ENCODE assay signal across 12 cellular contexts in genomic region chr11:44578279-44578678, GRCh38. TPM values are rescaled to one million over a fixed set of nuclear protein-coding genes. Genes with fewer than 3 reads are reported as not detected.
DNase-seq lines count a peak whose midpoint lies in the region; ATAC-seq and TF ChIP-seq lines count a peak whose summit lies in the region.
"Had no signal": no experiment of that assay in that cellular context is flagged by ENCODE, and none has a peak within 500 bp of the region (broad histone marks: within the 10 kb centered on the region; RNA-seq: fewer than 3 reads in every experiment).

No MANE protein-coding gene starts in this region.

- no peak overlapping the region for H2BK120ac ChIP-seq in H9 (ENCODE audit: low read depth, low read length, poor library complexity, severe bottlenecking)

- no peak overlapping the region for H2BK15ac ChIP-seq in H9 (ENCODE audit: low read depth, low read length)

- peaks cover 22% of the 10 kb centered on the region for H3K36me3 Mint-ChIP-seq in activated CD8-positive, alpha-beta memory T cell treated with anti-CD3 and anti-CD28 coated beads, Interleukin-2, amount 10 ng/mL, durations not matched to agents 7 days and 5 days
- H3K36me3 Mint-ChIP-seq in H9 (ENCODE audit: insufficient read depth in 1 of 3, low read depth in 3 of 3) = peaks cover 0 to 5% (median 2%) of the 10 kb centered on the region in 3 experiments; a peak in 2 of 7 replicates

- H3K9me3 ChIP-seq in PC-9 (ENCODE audit: insufficient read depth, low read depth) (no peaks in the 10 kb centered on the region), H9 (ENCODE audit: control insufficient read depth, low read depth, low read length) (no peaks in the 10 kb centered on the region)
- H3K9me3 ChIP-seq: HAP-1 had no signal

- H3F3A ChIP-seq in PC-9 (ENCODE audit: insufficient read depth, low read depth) = peaks cover 13% of the 10 kb centered on the region

- no peaks in the 10 kb centered on the region for H3K36me3 ChIP-seq in PC-9 (ENCODE audit: low read depth)
- H3K36me3 ChIP-seq: HAP-1 had no signal

- H2AFZ ChIP-seq in PC-9 (no peak overlapping the region), H9 (ENCODE audit: low read length) (no peak overlapping the region)

- H3K27me3 Mint-ChIP-seq in activated CD8-positive, alpha-beta memory T cell treated with anti-CD3 and anti-CD28 coated beads, Interleukin-2, amount 10 ng/mL, durations not matched to agents 7 days and 5 days = no peaks in the 10 kb centered on the region
- peaks cover 23% of the 10 kb centered on the region for H3K27me3 Mint-ChIP-seq in H9 (ENCODE audit: low read depth)

- no peak overlapping the region for H4K8ac ChIP-seq in H9 (replicated peaks; ENCODE audit: insufficient read length, low read depth, low read length)

- no peaks in the 10 kb centered on the region for H3K23me2 ChIP-seq in H9 (ENCODE audit: insufficient read length, low read depth, low read length, poor library complexity, severe bottlenecking)

- no peak overlapping the region for H3K18ac ChIP-seq in H9 (ENCODE audit: insufficient read length, low read depth, low read length)

- no peak overlapping the region for H3K23ac ChIP-seq in H9 (ENCODE audit: insufficient read length, low read depth, low read length)

- H3K9me2 ChIP-seq in PC-9 (ENCODE audit: insufficient read depth) = no peaks in the 10 kb centered on the region

- no peak for DNase-seq in activated CD8-positive, alpha-beta memory T cell treated with anti-CD3 and anti-CD28 coated beads, Interleukin-2, amount 10 ng/mL, durations not matched to agents 7 days and 5 days
- DNase-seq in activated CD8-positive, alpha-beta memory T cell treated with anti-CD3 and anti-CD28 coated beads, Interleukin-2, amount 50 U/mL, for 48 hours = no peak
- DNase-seq in PC-9 (no peak), NCI-H1105 treated with DMSO at 0.1 percent for 48 hours (lab: John Stamatoyannopoulos, UW) (no peak), H9 (no peak), ACHN (no peak)
- DNase-seq: foreskin melanocyte, retina had no signal

- H3K4me3 Mint-ChIP-seq in activated CD8-positive, alpha-beta memory T cell treated with anti-CD3 and anti-CD28 coated beads, Interleukin-2, amount 10 ng/mL, durations not matched to agents 7 days and 5 days = no peak overlapping the region
- H3K4me3 Mint-ChIP-seq in H9 = no peak overlapping the region

- peak overlapping the region; percentile 89; the same call in 1 of the 2 replicates for H3K27ac ChIP-seq in PC-9
- peak overlapping the region in 14 of 21 experiments; percentile 29 to 76 (median 67) for H3K27ac ChIP-seq in skin epidermis
- H3K27ac ChIP-seq in H9 (ENCODE audit: insufficient read length, low read depth, low read length) = no peak overlapping the region

- H3K9me3 Mint-ChIP-seq in activated CD8-positive, alpha-beta memory T cell treated with anti-CD3 and anti-CD28 coated beads, Interleukin-2, amount 10 ng/mL, durations not matched to agents 7 days and 5 days (ENCODE audit: low read depth) = no peaks in the 10 kb centered on the region
- H3K9me3 Mint-ChIP-seq in H9 = peaks cover under 1 to 4% of the 10 kb centered on the region in 2 experiments; a peak in 2 of 5 replicates

- CTCF ChIA-PET in activated CD8-positive, alpha-beta memory T cell treated with anti-CD3 and anti-CD28 coated beads, Interleukin-2, amount 10 ng/mL, durations not matched to agents 7 days and 5 days (lab: Charles Lee) = interaction anchor here (1.8 to 1.9 kb wide), 2 partner anchors 35 to 39 kb away, joined by 6 to 8 read pairs; no protein-coding TSS in a partner anchor
- CTCF ChIA-PET in PC-9 (lab: Charles Lee) = no interaction called here

- no peak overlapping the region for H4K5ac ChIP-seq in H9 (ENCODE audit: insufficient read length, low read depth, low read length)

- no peak overlapping the region for H2AK5ac ChIP-seq in H9 (ENCODE audit: insufficient read length, low read length)

- BruUV-seq in PC-9 (replicated peaks; lab: Mats Ljungman, UMichigan) = no TSS peak

- H3K4me1 ChIP-seq in PC-9 (replicated peaks; ENCODE audit: insufficient read depth) = peaks cover 51% of the 10 kb centered on the region
- H3K4me1 ChIP-seq in H9 (ENCODE audit: insufficient read depth, low read length) = no peaks in the 10 kb centered on the region
- H3K4me1 ChIP-seq: HAP-1 had no signal

- no peak overlapping the region for H3K14ac ChIP-seq in H9 (ENCODE audit: insufficient read depth, low read length)

- in situ Hi-C loops in ACHN (cut with HindIII; ENCODE audit: low pct_ligation_motif_present, low pct_unique_long_range_greater_than_20kb, low sequenced_read_pairs) = no loop called here

- peaks cover 55% of the 10 kb centered on the region for H3K4me1 Mint-ChIP-seq in activated CD8-positive, alpha-beta memory T cell treated with anti-CD3 and anti-CD28 coated beads, Interleukin-2, amount 10 ng/mL, durations not matched to agents 7 days and 5 days
- H3K4me1 Mint-ChIP-seq in H9 = peaks cover 2 to 16% of the 10 kb centered on the region in 2 experiments; a peak in 3 of 4 replicates

- H3T11ph ChIP-seq in H9 (ENCODE audit: low read length) = no peak overlapping the region

- POLR2A ChIA-PET in PC-9 (lab: Charles Lee; ENCODE audit: unreplicated experiment) = no interaction called here

- H3K4me3 ChIP-seq in PC-9 (no peak overlapping the region), skin epidermis (no peak overlapping the region)
- H3K4me3 ChIP-seq: HAP-1, K562 had no signal

- H3K4me2 ChIP-seq in PC-9 = no peak overlapping the region
- no peak overlapping the region for H3K4me2 ChIP-seq in H9 (ENCODE audit: insufficient read depth, insufficient read length, low read length)

- intact Hi-C loops in PC-9 (cut with micrococcal nuclease; ENCODE audit: unreplicated experiment) = no loop called here

- H3K79me2 ChIP-seq in PC-9 (ENCODE audit: low read depth) (no peaks in the 10 kb centered on the region), H9 (ENCODE audit: insufficient read depth, low read length) (no peaks in the 10 kb centered on the region)

- H4K91ac ChIP-seq in H9 (ENCODE audit: insufficient read length, low read depth, low read length) = no peak overlapping the region

- no peak overlapping the region for H3K4ac ChIP-seq in H9 (ENCODE audit: low read depth, low read length)

- ATAC-seq in activated CD8-positive, alpha-beta memory T cell treated with anti-CD3 and anti-CD28 coated beads, Interleukin-2, amount 10 ng/mL, durations not matched to agents 7 days and 5 days = no peak
- ATAC-seq in HG02623 (IDR thresholded peaks at IDR 0.05; ENCODE audit: unreplicated experiment) = peak; percentile 33
- ATAC-seq: K562 had no signal

- no peaks in the 10 kb centered on the region for H3K79me1 ChIP-seq in H9 (ENCODE audit: insufficient read depth, low read depth, low read length, poor library complexity, severe bottlenecking)

- no peak overlapping the region for H2BK5ac ChIP-seq in H9 (ENCODE audit: insufficient read length, low read length)

- TF ChIP-seq CTCF in PC-9 (conservative IDR thresholded peaks at IDR 0.05) (no peak), H9 (conservative IDR thresholded peaks at IDR 0.05) (no peak)

- WGBS in H9 (ENCODE audit: extremely low coverage, insufficient read length, low lambda C conversion rate) = no CpG with 5 or more reads among the region's 5 CpGs

- no peaks in the 10 kb centered on the region for H3K27me3 ChIP-seq in PC-9 (ENCODE audit: insufficient read depth, low read depth)
- no peaks in the 10 kb centered on the region for H3K27me3 ChIP-seq in H9 (ENCODE audit: insufficient read depth, low read length)

- H2BK20ac ChIP-seq in H9 (ENCODE audit: low read depth, low read length, poor library complexity, severe bottlenecking) = no peak overlapping the region

- no peak overlapping the region for H3K9ac ChIP-seq in H9 (ENCODE audit: extremely low read depth, insufficient read length, low read length)

- H4K20me1 ChIP-seq in PC-9 (ENCODE audit: insufficient read depth) = no peaks in the 10 kb centered on the region
- no peaks in the 10 kb centered on the region for H4K20me1 ChIP-seq in H9 (ENCODE audit: control insufficient read depth, insufficient read depth, insufficient read length)

- no peak overlapping the region for H2BK12ac ChIP-seq in H9 (ENCODE audit: insufficient read length, low read depth, low read length)

- no peak overlapping the region for H3K56ac ChIP-seq in H9 (ENCODE audit: insufficient read length, low read depth, low read length)

- H3K27ac Mint-ChIP-seq in activated CD8-positive, alpha-beta memory T cell treated with anti-CD3 and anti-CD28 coated beads, Interleukin-2, amount 10 ng/mL, durations not matched to agents 7 days and 5 days = peak overlapping the region; percentile 44
- H3K27ac Mint-ChIP-seq in H9 = peak overlapping the region in 1 of 3 experiments; percentile 44; a peak in 1 of 7 replicates

RNA-seq across cellular contexts. Expression of gene CD82, which starts 12.8 kb away (rescaled TPM):
- 100 to 1,000 TPM in 1 of 2 experiments, 10 to 100 TPM in 1; 90.2 to 285 TPM for total RNA-seq in activated CD8-positive, alpha-beta memory T cell treated with anti-CD3 and anti-CD28 coated beads, Interleukin-2, amount 10 ng/mL, durations not matched to agents 7 days and 5 days
- total RNA-seq in PC-9 (2021) (30.7 and 46.0 TPM in 2 replicates), H9 (2021) (4.5 and 5.9 TPM in 2 replicates)
